ENCODE assay signal across 20 cellular contexts in genomic region chr22:39179401-39179827, GRCh38. TPM values are rescaled to one million over a fixed set of nuclear protein-coding genes. Genes with fewer than 3 reads are reported as not detected.
DNase-seq lines count a peak whose midpoint lies in the region; ATAC-seq, FAIRE-seq and TF ChIP-seq lines count a peak whose summit lies in the region.
"Had no signal": no experiment of that assay in that cellular context is flagged by ENCODE, and none has a peak within 500 bp of the region (broad histone marks: within the 10 kb centered on the region; RNA-seq: fewer than 3 reads in every experiment).

No MANE protein-coding gene starts in this region.

- TF ChIP-seq CTCF in WTC11 (IDR thresholded peaks at IDR 0.05): no peak
- no peak for TF ChIP-seq CTCF in HepG2 (CRISPR knock-in tag; IDR thresholded peaks at IDR 0.05)
- TF ChIP-seq CTCF in gastrocnemius medialis (IDR thresholded peaks at IDR 0.05 in 4 of 5, conservative IDR thresholded peaks at IDR 0.05 in 1 of 5): no peak

- H3K27ac ChIP-seq in HepG2 (ENCODE audit: extremely low read length, insufficient read depth, low read length) (no peak overlapping the region), gastrocnemius medialis (peak overlapping the region; percentile 3 to 80 (median 70))
- H3K27ac ChIP-seq: ascending aorta, foreskin keratinocyte had no signal

- H3K9me3 Mint-ChIP-seq in WTC11: peaks cover 6% of the 10 kb centered on the region
- H3K9me3 Mint-ChIP-seq: activated T-helper 2 cell treated with anti-CD3 and anti-CD28 coated beads, Interferon-gamma antibody, Interleukin-2, Interleukin-4, amounts not matched to agents 10 μg/mL and 5 μg/mL and 100 μg/mL, durations not matched to agents 14 hours and 24 hours and 36 hours; CD8-positive, alpha-beta T cell had no signal

- H3K36me3 Mint-ChIP-seq in WTC11: no peaks in the 10 kb centered on the region; the same call in 1 of the 2 replicates
- H3K36me3 Mint-ChIP-seq: activated CD4-positive, alpha-beta memory T cell treated with anti-CD3 and anti-CD28 coated beads for 36 hours; CD8-positive, alpha-beta T cell had no signal

- peaks cover 59% of the 10 kb centered on the region for H3K4me1 ChIP-seq in HepG2 (ENCODE audit: insufficient read depth, low read length)
- peaks cover 26 to 39% of the 10 kb centered on the region in 2 donors for H3K4me1 ChIP-seq in gastrocnemius medialis

- TF ChIP-seq EP300 in HepG2 (IDR thresholded peaks at IDR 0.05; ENCODE audit: low read depth in 2 of 2, low read length in 2 of 2) (no peak), HepG2 (CRISPR knock-in tag; IDR thresholded peaks at IDR 0.05; ENCODE audit: borderline replicate concordance) (no peak)

- no peak overlapping the region for H3K4me3 Mint-ChIP-seq in WTC11
- H3K4me3 Mint-ChIP-seq: activated CD4-positive, alpha-beta memory T cell treated with anti-CD3 and anti-CD28 coated beads for 36 hours; CD8-positive, alpha-beta T cell had no signal

- H3K4me3 ChIP-seq in HepG2 (replicated peaks in 1 of 3; ENCODE audit: insufficient read depth in 1 of 3, low read depth in 2 of 3, low read length in 3 of 3): peak overlapping the region in 1 of 3 experiments; percentile 7; a peak in 1 of 6 replicates
- H3K4me3 ChIP-seq in gastrocnemius medialis: no peak overlapping the region
- H3K4me3 ChIP-seq: ascending aorta, skin epidermis had no signal

- H3K27me3 ChIP-seq in HepG2 (ENCODE audit: control insufficient read depth in 1 of 2, insufficient read depth in 2 of 2, low read length in 2 of 2) (0 out of 5 replicates have a peak, but pooled peaks cover 0 to 5% of the 10 kb centered on the region in 2 experiments), gastrocnemius medialis (no peaks in the 10 kb centered on the region)
- H3K27me3 ChIP-seq: ascending aorta, foreskin keratinocyte had no signal

- peak overlapping the region; percentile 25; the same call in 1 of the 2 replicates for H3K4me2 ChIP-seq in HepG2 (ENCODE audit: low read depth, low read length)

- CTCF ChIA-PET in WTC11 (lab: Charles Lee) (interaction anchor here (0.7 to 1.9 kb wide), 11 partner anchors 9 to 132 kb away, joined by 3 to 17 read pairs (median 4); no protein-coding TSS in a partner anchor), HepG2 (lab: Yijun Ruan, JAX; ENCODE audit: low intra/inter-chr PET ratio, low total read pairs) (no interaction called here)

- no peak for TF ChIP-seq POLR2A in HepG2 (IDR thresholded peaks at IDR 0.05; ENCODE audit: insufficient read depth in 1 of 2, low read depth in 2 of 2, low read length in 2 of 2)
- TF ChIP-seq POLR2A in gastrocnemius medialis (IDR thresholded peaks at IDR 0.05): no peak
- TF ChIP-seq POLR2A in H54 (IDR thresholded peaks at IDR 0.05; ENCODE audit: low read depth, low read length): no peak

- no peaks in the 10 kb centered on the region; the same call in none of the 2 replicates for H3K27me3 Mint-ChIP-seq in WTC11 (ENCODE audit: low read depth)
- H3K27me3 Mint-ChIP-seq: activated CD4-positive, alpha-beta memory T cell treated with anti-CD3 and anti-CD28 coated beads for 36 hours had no signal

- H3K79me2 ChIP-seq in HepG2 (ENCODE audit: insufficient read depth, low read length): no peaks in the 10 kb centered on the region

- no peak overlapping the region for H2AFZ ChIP-seq in HepG2 (ENCODE audit: low read length)

- peak overlapping the region; percentile 92 for H3K27ac Mint-ChIP-seq in WTC11
- H3K27ac Mint-ChIP-seq: activated CD4-positive, alpha-beta memory T cell treated with anti-CD3 and anti-CD28 coated beads for 36 hours; activated T-helper 2 cell treated with anti-CD3 and anti-CD28 coated beads, Interferon-gamma antibody, Interleukin-2, Interleukin-4, amounts not matched to agents 10 μg/mL and 5 μg/mL and 100 μg/mL, durations not matched to agents 14 hours and 24 hours and 36 hours had no signal

- H3K4me1 Mint-ChIP-seq in WTC11: peaks cover 69% of the 10 kb centered on the region

- H3K36me3 ChIP-seq in HepG2 (replicated peaks in 1 of 2; ENCODE audit: control insufficient read depth in 1 of 2, insufficient read depth in 2 of 2, low read length in 2 of 2): no peaks in the 10 kb centered on the region
- no peaks in the 10 kb centered on the region for H3K36me3 ChIP-seq in gastrocnemius medialis
- H3K36me3 ChIP-seq: ascending aorta had no signal

- peak; percentile 55 for DNase-seq in activated CD8-positive, alpha-beta memory T cell treated with anti-CD3 and anti-CD28 coated beads for 24 hours
- DNase-seq in activated CD8-positive, alpha-beta memory T cell treated with anti-CD3 and anti-CD28 coated beads, Interleukin-2, amount 50 U/mL, for 4 hours: no peak
- peak; percentile 53 for DNase-seq in WTC11 (ENCODE audit: low spot score)
- DNase-seq in HepG2 (ENCODE audit: low spot score): no peak
- DNase-seq in gastrocnemius medialis: no peak
- DNase-seq in H54 (ENCODE audit: insufficient read length, low spot score): no peak
- DNase-seq: activated CD4-positive, alpha-beta memory T cell treated with anti-CD3 and anti-CD28 coated beads for 36 hours; CD8-positive, alpha-beta T cell; foreskin keratinocyte; GF-D8; KBM-7; NCI-H1092 treated with DMSO at 0.1 percent for 48 hours; NCI-H446 had no signal

- H4K20me1 ChIP-seq in HepG2 (ENCODE audit: insufficient read depth, low read length): no peaks in the 10 kb centered on the region

- in situ Hi-C loops in HepG2 (cut with HindIII; ENCODE audit: extremely low pct_ligation_motif_present, low pct_unique_long_range_greater_than_20kb): loop anchor here (5.0 kb wide), 1 partner anchor 63 kb away; the partner anchor contains the start of gene PDGFB
- in situ Hi-C loops in gastrocnemius medialis (cut with MboI; ENCODE audit: low sequenced_read_pairs in 4 of 4): no loop called here

- POLR2A ChIA-PET in WTC11 (lab: Charles Lee): interaction anchor here (0.6 to 1.7 kb wide), 7 partner anchors 12 to 141 kb away, joined by 3 to 10 read pairs (median 4); no protein-coding TSS in a partner anchor
- POLR2A ChIA-PET in HepG2 (lab: Yijun Ruan, JAX): interaction anchor here (1.3 to 1.4 kb wide), 2 partner anchors 27 to 140 kb away, joined by 3 to 4 read pairs; partner anchors contain the start of gene CBX7

- BruUV-seq in HepG2 (replicated peaks; lab: Mats Ljungman, UMichigan): no TSS peak

- intact Hi-C loops in HepG2 (cut with micrococcal nuclease; ENCODE audit: unreplicated experiment) (loop anchor here (10.0 kb wide), 1 partner anchor 65 kb away; the partner anchor contains the start of gene PDGFB), gastrocnemius medialis (cut with DNase I; ENCODE audit: low total_unique reads) (no loop called here)

- ATAC-seq in WTC11: peak; percentile 43
- no peak for ATAC-seq in HepG2
- ATAC-seq in gastrocnemius medialis: no peak
- no peak for ATAC-seq in GM21723 (IDR thresholded peaks at IDR 0.05; ENCODE audit: unreplicated experiment)
- ATAC-seq in GM19397 (IDR thresholded peaks at IDR 0.05; ENCODE audit: unreplicated experiment): no peak
- ATAC-seq: CD8-positive, alpha-beta T cell; foreskin keratinocyte had no signal

- no peak overlapping the region for H3K9ac ChIP-seq in HepG2 (ENCODE audit: insufficient read depth, low read depth, low read length)

- no peak for TF ChIP-seq RAD21 in HepG2 (CRISPR knock-in tag; IDR thresholded peaks at IDR 0.05)

- H3K9me3 ChIP-seq in HepG2 (ENCODE audit: low read length) (no peaks in the 10 kb centered on the region), gastrocnemius medialis (no peaks in the 10 kb centered on the region)

- no peak for FAIRE-seq in HepG2 (lab: Jason Lieb, UNC)
- FAIRE-seq in H54 (lab: Jason Lieb, UNC): no peak
- FAIRE-seq: A204.1, islet of Langerhans had no signal

- WGBS in HepG2 (ENCODE audit: low lambda C conversion rate): 27% methylated on average over 6 of the region's 6 CpGs

TF ChIP-seq in WTC11, 78 proteins besides CTCF, POLR2A, EP300 and RAD21:
- TF ChIP-seq JUN (CRISPR knock-in tag; IDR thresholded peaks at IDR 0.05): no peak
- no peak for TF ChIP-seq TEAD4 (CRISPR knock-in tag; IDR thresholded peaks at IDR 0.05)

TF ChIP-seq in HepG2, 621 proteins besides CTCF, POLR2A, EP300 and RAD21 (continues in another document):
- no peak for TF ChIP-seq EED (CRISPR knock-in tag; IDR thresholded peaks at IDR 0.05)
- no peak for TF ChIP-seq KDM2A (CRISPR knock-in tag; IDR thresholded peaks at IDR 0.05; ENCODE audit: borderline replicate concordance, low read depth)
- TF ChIP-seq ZBTB25 (CRISPR knock-in tag; IDR thresholded peaks at IDR 0.05): no peak

RNA-seq across cellular contexts. Expression of gene CBX7, which starts 26.9 kb away (rescaled TPM):
- total RNA-seq in WTC11 (2021): 10.6 to 11.1 TPM (median 10.6 TPM) in 3 replicates
- 0.20 and 0.35 TPM in 2 replicates for total RNA-seq in HepG2 (2016; rRNA removed; fragmentation: Illumina TruSeq; extraction: Trizol)
- not detected in 2 replicates for total RNA-seq in HepG2 (2016; cell fraction: cytosol; rRNA removed; fragmentation: Illumina TruSeq; extraction: Trizol; ENCODE audit: low read depth)
- 0.27 and 0.30 TPM in 2 replicates for total RNA-seq in HepG2 (2016; cell fraction: insoluble cytoplasmic fraction; rRNA removed; fragmentation: Illumina TruSeq; extraction: Trizol)
- total RNA-seq in HepG2 (2016; cell fraction: membrane; rRNA removed; fragmentation: Illumina TruSeq; extraction: Trizol): 0.09 and 0.21 TPM in 2 replicates
- 0.31 and 1.4 TPM in 2 replicates for total RNA-seq in HepG2 (2016; cell fraction: nucleus; rRNA removed; fragmentation: Illumina TruSeq; extraction: Trizol)
- polyA plus RNA-seq in HepG2 (2011; rRNA removed): 4.9 and 7.1 TPM in 2 replicates
- 3.6 and 4.4 TPM in 2 replicates for polyA plus RNA-seq in HepG2 (2011; cell fraction: cytosol; rRNA removed)
- polyA plus RNA-seq in HepG2 (2011; cell fraction: nucleus; rRNA removed): 22.7 and 23.8 TPM in 2 replicates
- polyA plus RNA-seq in HepG2 (2012): 5.5 and 5.7 TPM in 2 replicates
- polyA plus RNA-seq in HepG2 (2016; cell fraction: cytosol; fragmentation: Illumina TruSeq; extraction: Trizol; ENCODE audit: low read depth): 0.09 and 0.23 TPM in 2 replicates
- 0.35 and 0.53 TPM in 2 replicates for polyA plus RNA-seq in HepG2 (2016; cell fraction: insoluble cytoplasmic fraction; fragmentation: Illumina TruSeq; extraction: Trizol; ENCODE audit: low read depth)
- polyA plus RNA-seq in HepG2 (2016; cell fraction: membrane; fragmentation: Illumina TruSeq; extraction: Trizol; ENCODE audit: low read depth): 0.08 and 0.19 TPM in 2 replicates
- polyA plus RNA-seq in HepG2 (2016; cell fraction: nucleus; fragmentation: Illumina TruSeq; extraction: Trizol; ENCODE audit: insufficient read depth, low read depth): 1.6 TPM in 2 replicates
- polyA minus RNA-seq in HepG2 (2011; rRNA and poly(A)+ RNA removed; ENCODE audit: low replicate concordance): 7.2 and 8.5 TPM in 2 replicates
- 1.2 and 2.1 TPM in 2 replicates for polyA minus RNA-seq in HepG2 (2011; cell fraction: cytosol; rRNA and poly(A)+ RNA removed)
- polyA minus RNA-seq in HepG2 (2011; cell fraction: nucleus; rRNA and poly(A)+ RNA removed): 6.5 and 7.6 TPM in 2 replicates
- 10 to 100 TPM; 52.4 to 78.1 (median 62.3) TPM for total RNA-seq in gastrocnemius medialis

Comparison
In these comparisons a context has a peak if more than half of its experiments do, and no peak if none do; other contexts are left out.
1. DNase-seq: peak in activated CD8-positive, alpha-beta memory T cell treated with anti-CD3 and anti-CD28 coated beads for 24 hours (single experiment) and WTC11 (single experiment); none in activated CD8-positive, alpha-beta memory T cell treated with anti-CD3 and anti-CD28 coated beads, Interleukin-2, amount 50 U/mL, for 4 hours (single experiment), HepG2 (single experiment), gastrocnemius medialis (0 of 2) and H54 (single experiment).